Comparison of ENCODE assay signal across 17 cellular contexts in genomic region chr5:30808996-30809395, GRCh38.
DNase-seq lines count a peak whose midpoint lies in the region; ATAC-seq, FAIRE-seq and TF ChIP-seq lines count a peak whose summit lies in the region.
"Had no signal": no experiment of that assay in that cellular context is flagged by ENCODE, and none has a peak within 500 bp of the region (broad histone marks: within the 10 kb centered on the region; RNA-seq: fewer than 3 reads in every experiment).

No MANE protein-coding gene starts in this region.

- H3K9ac ChIP-seq in astrocyte (ENCODE audit: low read length): no peak overlapping the region

- no peak for TF ChIP-seq RAD21 in Ishikawa (IDR thresholded peaks at IDR 0.05; ENCODE audit: low read depth)

- H3K4me2 ChIP-seq in astrocyte (ENCODE audit: low read length): no peak overlapping the region

- in situ Hi-C loops in Caki2 (cut with HindIII; ENCODE audit: low pct_unique_long_range_greater_than_20kb, low sequenced_read_pairs): no loop called here

- H3K79me2 ChIP-seq in astrocyte (ENCODE audit: insufficient read depth, low read length): no peaks in the 10 kb centered on the region

- TF ChIP-seq EP300 in Ishikawa (IDR thresholded peaks at IDR 0.05; ENCODE audit: borderline replicate concordance): no peak

- H4K20me1 ChIP-seq in astrocyte (ENCODE audit: insufficient read depth, low read length): no peaks in the 10 kb centered on the region

- DNase-seq in Caki2 (ENCODE audit: low read depth) (peak; percentile 3), astrocyte (ENCODE audit: low read depth) (peak; percentile 13), iPS-NIHi7 (ENCODE audit: extremely low spot score) (peak; percentile 16), right atrium auricular region (ENCODE audit: low spot score) (no peak), left lung (no peak)
- DNase-seq: activated CD4-positive, alpha-beta T cell treated with anti-CD3 and anti-CD28 coated beads for 48 hours; activated T-cell treated with anti-CD3 and anti-CD28 coated beads, Interleukin-2, amount 50 U/mL, for 72 hours; CD4-positive, CD25-positive, alpha-beta regulatory T cell; EL; H9; heart left ventricle; NCI-H510A treated with DMSO at 0.1 percent for 48 hours; T-helper 2 cell had no signal

- H3K4me1 ChIP-seq in astrocyte (ENCODE audit: insufficient read depth, low read length) (no peaks in the 10 kb centered on the region), right atrium auricular region (no peaks in the 10 kb centered on the region), left lung (no peaks in the 10 kb centered on the region)
- H3K4me1 ChIP-seq: heart left ventricle had no signal

- H3K9me3 Mint-ChIP-seq in astrocyte (ENCODE audit: unreplicated experiment): no peaks in the 10 kb centered on the region
- H3K9me3 Mint-ChIP-seq: H9 had no signal

- no peak for FAIRE-seq in astrocyte (lab: Jason Lieb, UNC)

- H3K36me3 Mint-ChIP-seq in astrocyte (ENCODE audit: low read depth, unreplicated experiment): no peaks in the 10 kb centered on the region
- H3K36me3 Mint-ChIP-seq: CD4-positive, CD25-positive, alpha-beta regulatory T cell had no signal

- no peaks in the 10 kb centered on the region for H3K9me3 ChIP-seq in astrocyte (ENCODE audit: insufficient read depth, low read depth, low read length)
- H3K9me3 ChIP-seq in right atrium auricular region: no peaks in the 10 kb centered on the region
- no peaks in the 10 kb centered on the region for H3K9me3 ChIP-seq in left lung
- H3K9me3 ChIP-seq: heart left ventricle had no signal

- H3K4me3 ChIP-seq in astrocyte (ENCODE audit: insufficient read depth, low read depth, low read length): no peak overlapping the region
- no peak overlapping the region for H3K4me3 ChIP-seq in right atrium auricular region
- H3K4me3 ChIP-seq in left lung: no peak overlapping the region
- H3K4me3 ChIP-seq: coronary artery, heart left ventricle had no signal

- no peak overlapping the region for H3K27ac ChIP-seq in astrocyte (ENCODE audit: low read depth, low read length)
- no peak overlapping the region for H3K27ac ChIP-seq in right atrium auricular region
- H3K27ac ChIP-seq in left lung: no peak overlapping the region
- H3K27ac ChIP-seq: coronary artery, heart left ventricle had no signal

- no peak overlapping the region for H3K4me3 Mint-ChIP-seq in astrocyte (ENCODE audit: unreplicated experiment)
- H3K4me3 Mint-ChIP-seq: activated T-cell treated with anti-CD3 and anti-CD28 coated beads, Interleukin-2, amount 50 U/mL, for 72 hours; H9 had no signal

- no peaks in the 10 kb centered on the region for H3K27me3 Mint-ChIP-seq in astrocyte (ENCODE audit: low read depth, unreplicated experiment)
- H3K27me3 Mint-ChIP-seq: CD4-positive, CD25-positive, alpha-beta regulatory T cell had no signal

- intact Hi-C loops in left lung (cut with DNase I): no loop called here

- no peak for ATAC-seq in activated CD4-positive, CD25-positive, alpha-beta regulatory T cell treated with anti-CD3 and anti-CD28 coated beads, Interleukin-2, amount 50 U/mL, for 24 hours
- ATAC-seq in left lung: no peak
- ATAC-seq: activated T-cell treated with anti-CD3 and anti-CD28 coated beads, Interleukin-2, amount 50 U/mL, for 72 hours; heart left ventricle; left lobe of liver had no signal

- TF ChIP-seq CTCF in astrocyte (IDR thresholded peaks at IDR 0.05; ENCODE audit: insufficient read depth, low read depth, low read length) (no peak), right atrium auricular region (IDR thresholded peaks at IDR 0.05) (no peak), left lung (IDR thresholded peaks at IDR 0.05) (no peak)

- no peaks in the 10 kb centered on the region for H3K4me1 Mint-ChIP-seq in astrocyte (ENCODE audit: low read depth, unreplicated experiment)
- H3K4me1 Mint-ChIP-seq: CD4-positive, CD25-positive, alpha-beta regulatory T cell had no signal

- H2AFZ ChIP-seq in astrocyte (ENCODE audit: low read depth, low read length): no peak overlapping the region

- H3K27ac Mint-ChIP-seq in astrocyte (ENCODE audit: unreplicated experiment): no peak overlapping the region
- H3K27ac Mint-ChIP-seq: activated T-cell treated with anti-CD3 and anti-CD28 coated beads, Interleukin-2, amount 50 U/mL, for 72 hours; CD4-positive, CD25-positive, alpha-beta regulatory T cell; H9 had no signal

- H3K36me3 ChIP-seq in astrocyte (ENCODE audit: insufficient read depth, low read length): no peaks in the 10 kb centered on the region
- no peaks in the 10 kb centered on the region for H3K36me3 ChIP-seq in right atrium auricular region
- no peaks in the 10 kb centered on the region for H3K36me3 ChIP-seq in left lung
- H3K36me3 ChIP-seq: heart left ventricle had no signal

- H3K27me3 ChIP-seq in astrocyte (ENCODE audit: insufficient read depth, low read length) (no peaks in the 10 kb centered on the region), right atrium auricular region (no peaks in the 10 kb centered on the region), left lung (no peaks in the 10 kb centered on the region)
- H3K27me3 ChIP-seq: heart left ventricle had no signal

TF ChIP-seq in Ishikawa, 13 proteins besides CTCF, POLR2A, EP300 and RAD21:
- TF ChIP-seq ZBTB7A (IDR thresholded peaks at IDR 0.05; ENCODE audit: low read depth): no peak
- TF ChIP-seq, protein P1, sequence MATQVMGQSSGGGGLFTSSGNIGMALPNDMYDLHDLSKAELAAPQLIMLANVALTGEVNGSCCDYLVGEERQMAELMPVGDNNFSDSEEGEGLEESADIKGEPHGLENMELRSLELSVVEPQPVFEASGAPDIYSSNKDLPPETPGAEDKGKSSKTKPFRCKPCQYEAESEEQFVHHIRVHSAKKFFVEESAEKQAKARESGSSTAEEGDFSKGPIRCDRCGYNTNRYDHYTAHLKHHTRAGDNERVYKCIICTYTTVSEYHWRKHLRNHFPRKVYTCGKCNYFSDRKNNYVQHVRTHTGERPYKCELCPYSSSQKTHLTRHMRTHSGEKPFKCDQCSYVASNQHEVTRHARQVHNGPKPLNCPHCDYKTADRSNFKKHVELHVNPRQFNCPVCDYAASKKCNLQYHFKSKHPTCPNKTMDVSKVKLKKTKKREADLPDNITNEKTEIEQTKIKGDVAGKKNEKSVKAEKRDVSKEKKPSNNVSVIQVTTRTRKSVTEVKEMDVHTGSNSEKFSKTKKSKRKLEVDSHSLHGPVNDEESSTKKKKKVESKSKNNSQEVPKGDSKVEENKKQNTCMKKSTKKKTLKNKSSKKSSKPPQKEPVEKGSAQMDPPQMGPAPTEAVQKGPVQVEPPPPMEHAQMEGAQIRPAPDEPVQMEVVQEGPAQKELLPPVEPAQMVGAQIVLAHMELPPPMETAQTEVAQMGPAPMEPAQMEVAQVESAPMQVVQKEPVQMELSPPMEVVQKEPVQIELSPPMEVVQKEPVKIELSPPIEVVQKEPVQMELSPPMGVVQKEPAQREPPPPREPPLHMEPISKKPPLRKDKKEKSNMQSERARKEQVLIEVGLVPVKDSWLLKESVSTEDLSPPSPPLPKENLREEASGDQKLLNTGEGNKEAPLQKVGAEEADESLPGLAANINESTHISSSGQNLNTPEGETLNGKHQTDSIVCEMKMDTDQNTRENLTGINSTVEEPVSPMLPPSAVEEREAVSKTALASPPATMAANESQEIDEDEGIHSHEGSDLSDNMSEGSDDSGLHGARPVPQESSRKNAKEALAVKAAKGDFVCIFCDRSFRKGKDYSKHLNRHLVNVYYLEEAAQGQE (IDR thresholded peaks at IDR 0.05; ENCODE audit: low read depth): peak; percentile 96
- TF ChIP-seq CREB1 (IDR thresholded peaks at IDR 0.05; ENCODE audit: low read depth): no peak
- peak; percentile 73 for TF ChIP-seq NFIC (IDR thresholded peaks at IDR 0.05)
- TF ChIP-seq, protein P2, sequence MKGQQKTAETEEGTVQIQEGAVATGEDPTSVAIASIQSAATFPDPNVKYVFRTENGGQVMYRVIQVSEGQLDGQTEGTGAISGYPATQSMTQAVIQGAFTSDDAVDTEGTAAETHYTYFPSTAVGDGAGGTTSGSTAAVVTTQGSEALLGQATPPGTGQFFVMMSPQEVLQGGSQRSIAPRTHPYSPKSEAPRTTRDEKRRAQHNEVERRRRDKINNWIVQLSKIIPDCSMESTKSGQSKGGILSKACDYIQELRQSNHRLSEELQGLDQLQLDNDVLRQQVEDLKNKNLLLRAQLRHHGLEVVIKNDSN (IDR thresholded peaks at IDR 0.05): no peak

Comparison
In these comparisons a context has a peak if more than half of its experiments do, and no peak if none do; other contexts are left out.
1. DNase-seq: peak in Caki2 (single experiment), astrocyte (single experiment) and iPS-NIHi7 (single experiment); none in right atrium auricular region (single experiment) and left lung (0 of 2).